In genomic region chr4:15396157-15396800, GRCh38 we compare ENCODE assay signal across 8 cellular contexts. TPM values are rescaled to one million over a fixed set of nuclear protein-coding genes. Genes with fewer than 3 reads are reported as not detected.
DNase-seq lines count a peak whose midpoint lies in the region; ATAC-seq and TF ChIP-seq lines count a peak whose summit lies in the region.

No MANE protein-coding gene starts in this region.

- H3K36me3 ChIP-seq in BJ (ENCODE audit: control insufficient read depth, insufficient read depth, low read length), result no peaks in the 10 kb centered on the region
- H3K36me3 ChIP-seq in neural progenitor cell, result no peaks in the 10 kb centered on the region

- no peak for DNase-seq in BJ (ENCODE audit: low read depth)
- peak; percentile 27 for DNase-seq in NCI-H69 (lab: John Stamatoyannopoulos, UW)
- peak; percentile 74 for DNase-seq in activated CD8-positive, alpha-beta memory T cell treated with anti-CD3 and anti-CD28 coated beads for 24 hours
- peak; percentile 49 to 65 for DNase-seq in erythroblast (lab: John Stamatoyannopoulos, UW)
- peak; percentile 70 for DNase-seq in neural progenitor cell (ENCODE audit: low spot score)

- no peak overlapping the region for H3K4me2 ChIP-seq in neural progenitor cell

- TF ChIP-seq POLR2A in erythroblast (IDR thresholded peaks at IDR 0.05; ENCODE audit: low read length), result no peak

- H3K9me3 Mint-ChIP-seq in neural progenitor cell, result no peaks in the 10 kb centered on the region

- no peak overlapping the region for H3K27ac ChIP-seq in neural progenitor cell

- no peak overlapping the region for H3K4me3 ChIP-seq in BJ (ENCODE audit: low read depth, low read length)
- no peak overlapping the region for H3K4me3 ChIP-seq in neural progenitor cell

- no peaks in the 10 kb centered on the region for H4K20me1 ChIP-seq in neural progenitor cell (ENCODE audit: low read depth)

- no peaks in the 10 kb centered on the region for H3F3A ChIP-seq in neural progenitor cell (ENCODE audit: low read depth)

- no peak overlapping the region for H2AFZ ChIP-seq in neural progenitor cell (replicated peaks)

- POLR2A ChIA-PET in BJ (lab: Charles Lee), result no interaction called here

- no peaks in the 10 kb centered on the region for H3K9me3 ChIP-seq in neural progenitor cell (ENCODE audit: low read depth)

- no peak overlapping the region for H3K9ac ChIP-seq in neural progenitor cell

- peaks cover 7% of the 10 kb centered on the region for H3K27me3 Mint-ChIP-seq in neural progenitor cell (ENCODE audit: insufficient read depth, low read depth)

- peaks cover under 1% of the 10 kb centered on the region for H3K27me3 ChIP-seq in BJ (ENCODE audit: control insufficient read depth, insufficient read depth, low read length)
- no peaks in the 10 kb centered on the region for H3K27me3 ChIP-seq in neural progenitor cell

- peaks cover 11% of the 10 kb centered on the region for H3K4me1 ChIP-seq in neural progenitor cell

- no peak overlapping the region for H3K27ac Mint-ChIP-seq in neural progenitor cell

- TF ChIP-seq CTCF in BJ (IDR thresholded peaks at IDR 0.05; ENCODE audit: insufficient read depth, low read depth, low read length) (peak; percentile 75), neural progenitor cell (IDR thresholded peaks at IDR 0.05) (peak; percentile 81)

- no peaks in the 10 kb centered on the region for H3K36me3 Mint-ChIP-seq in neural progenitor cell

- H3K4me1 Mint-ChIP-seq in neural progenitor cell, result peaks cover 11% of the 10 kb centered on the region

- no peak overlapping the region for H3K4me3 Mint-ChIP-seq in neural progenitor cell

- ATAC-seq in GM18868 (IDR thresholded peaks at IDR 0.05; ENCODE audit: unreplicated experiment) (peak; percentile 86), HG03060 (IDR thresholded peaks at IDR 0.05; ENCODE audit: low read depth, unreplicated experiment) (peak; percentile 73), HG02840 (IDR thresholded peaks at IDR 0.05; ENCODE audit: low FRiP score, unreplicated experiment) (no peak)

- no peaks in the 10 kb centered on the region for H3K79me2 ChIP-seq in neural progenitor cell (ENCODE audit: low read depth)

- CTCF ChIA-PET in BJ (lab: Yijun Ruan, JAX), result interaction anchor here (0.7 to 5.1 kb wide), 21 partner anchors 11 to 260 kb away, joined by 3 to 34 read pairs (median 4); no protein-coding TSS in a partner anchor

RNA-seq across cellular contexts. Expression of gene C1QTNF7, which starts 31.6 kb away (rescaled TPM):
- polyA plus RNA-seq in BJ (2011; rRNA removed), result 0.01 and 0.06 TPM in 2 replicates
- polyA minus RNA-seq in BJ (2011; rRNA and poly(A)+ RNA removed), result not detected in 2 replicates
- total RNA-seq in neural progenitor cell (ENCODE audit: low replicate concordance), result not detected in 2 replicates
